ENCODE assay signal across 8 cellular contexts in genomic region chr17:51119415-51120356, GRCh38. TPM values are rescaled to one million over a fixed set of nuclear protein-coding genes. Genes with fewer than 3 reads are reported as not detected.
DNase-seq lines count a peak whose midpoint lies in the region; ATAC-seq lines count a peak whose summit lies in the region.

No MANE protein-coding gene starts in this region.

- H3K4me2 ChIP-seq in BLaER1 treated with 17β-estradiol and CSF1 and Interleukin-3, amounts not matched to agents 10 nM and 100 nM, result peak overlapping the region; percentile 88 to 98 (median 94)
- H3K4me2 ChIP-seq in neuronal stem cell (ENCODE audit: insufficient read depth, low read length, poor library complexity, severe bottlenecking), result peak overlapping the region; percentile 75

- no peak overlapping the region for H2BK12ac ChIP-seq in neuronal stem cell (ENCODE audit: low read length)

- H2AFZ ChIP-seq in neuronal stem cell (ENCODE audit: low read length), result peak overlapping the region; percentile 93

- H2BK15ac ChIP-seq in neuronal stem cell (ENCODE audit: low read length), result peak overlapping the region; percentile 71

- no peak overlapping the region for H3K4ac ChIP-seq in neuronal stem cell (ENCODE audit: low read length)

- H3K27me3 ChIP-seq in BLaER1 treated with 17β-estradiol and CSF1 and Interleukin-3, amounts not matched to agents 10 nM and 100 nM, result no peaks in the 10 kb centered on the region
- no peaks in the 10 kb centered on the region for H3K27me3 ChIP-seq in neuronal stem cell (ENCODE audit: control insufficient read depth in 3 of 3, insufficient read depth in 3 of 3, low read depth in 1 of 3, low read length in 3 of 3)

- peak overlapping the region; percentile 85 for H3K18ac ChIP-seq in neuronal stem cell (ENCODE audit: low read length)

- peaks cover 0 to 10% of the 10 kb centered on the region in 2 donors for H3K36me3 Mint-ChIP-seq in activated naive CD4-positive, alpha-beta T cell treated with anti-CD3 and anti-CD28 coated beads, Interleukin-2, amount 50 U/mL, for 72 hours

- H4K20me1 ChIP-seq in BLaER1 treated with 17β-estradiol and CSF1 and Interleukin-3, amounts not matched to agents 10 nM and 100 nM, result peaks cover 27 to 58% (median 50%) of the 10 kb centered on the region in 11 experiments

- H2BK5ac ChIP-seq in neuronal stem cell (ENCODE audit: low read length), result no peak overlapping the region

- H3K9me3 ChIP-seq in BLaER1 treated with 17β-estradiol and CSF1 and Interleukin-3, amounts not matched to agents 10 nM and 100 nM (replicated peaks in 1 of 11), result no peaks in the 10 kb centered on the region
- no peaks in the 10 kb centered on the region for H3K9me3 ChIP-seq in neuronal stem cell (replicated peaks in 1 of 2; ENCODE audit: control insufficient read depth in 2 of 2, insufficient read depth in 1 of 2, low read depth in 1 of 2, low read length in 2 of 2)

- H3K27ac Mint-ChIP-seq in activated naive CD4-positive, alpha-beta T cell treated with anti-CD3 and anti-CD28 coated beads, Interleukin-2, amount 50 U/mL, for 72 hours, result peak overlapping the region; percentile 98 to 99

- no peak overlapping the region for H4K91ac ChIP-seq in neuronal stem cell (ENCODE audit: low read depth, low read length, poor library complexity)

- peaks cover 6% of the 10 kb centered on the region for H3K79me1 ChIP-seq in neuronal stem cell (ENCODE audit: low read depth, low read length)

- H3K36me3 ChIP-seq in BLaER1 treated with 17β-estradiol and CSF1 and Interleukin-3, amounts not matched to agents 10 nM and 100 nM, result peaks cover 0 to 11% (median 4%) of the 10 kb centered on the region in 11 experiments; a peak in 4 of 22 replicates
- H3K36me3 ChIP-seq in neuronal stem cell (replicated peaks in 1 of 2; ENCODE audit: control insufficient read depth in 2 of 2, insufficient read depth in 2 of 2, low read length in 2 of 2), result no peaks in the 10 kb centered on the region

- H4K8ac ChIP-seq in neuronal stem cell (ENCODE audit: low read depth, low read length), result no peak overlapping the region

- H3K23ac ChIP-seq in neuronal stem cell (ENCODE audit: low read depth, low read length, poor library complexity), result peak overlapping the region; percentile 97

- no peak overlapping the region for H2BK120ac ChIP-seq in neuronal stem cell (ENCODE audit: low read depth, low read length)

- no peak overlapping the region for H2AK5ac ChIP-seq in neuronal stem cell (ENCODE audit: low read depth, low read length)

- peak; percentile 23 for ATAC-seq in GM19023 (IDR thresholded peaks at IDR 0.05; ENCODE audit: unreplicated experiment)
- peak; percentile 24 for ATAC-seq in HG03159 (IDR thresholded peaks at IDR 0.05; ENCODE audit: unreplicated experiment)
- peak; percentile 18 to 20 for ATAC-seq in activated naive CD4-positive, alpha-beta T cell treated with anti-CD3 and anti-CD28 coated beads, Interleukin-2, amount 50 U/mL, for 72 hours

- H3K9ac ChIP-seq in BLaER1 treated with 17β-estradiol and CSF1 and Interleukin-3, amounts not matched to agents 10 nM and 100 nM, result peak overlapping the region; percentile 84 to 94 (median 92)
- H3K9ac ChIP-seq in neuronal stem cell (ENCODE audit: low read depth, low read length, poor library complexity), result peak overlapping the region; percentile 99

- WGBS in neuronal stem cell (ENCODE audit: extremely low coverage in 2 of 2, insufficient read length in 2 of 2, insufficient replicate concordance in 1 of 2), 2 donors, result no CpG with 5 or more reads among the region's 49 CpGs

- H3K4me3 ChIP-seq in BLaER1 treated with 17β-estradiol and CSF1 and Interleukin-3, amounts not matched to agents 10 nM and 100 nM, result peak overlapping the region; percentile 85 to 98 (median 95)
- peak overlapping the region; percentile 89 to 100 for H3K4me3 ChIP-seq in neuronal stem cell (ENCODE audit: low read length in 2 of 2)

- peaks cover 34 to 63% (median 60%) of the 10 kb centered on the region in 10 experiments for H3K4me1 ChIP-seq in BLaER1 treated with 17β-estradiol and CSF1 and Interleukin-3, amounts not matched to agents 10 nM and 100 nM
- peaks cover 8 to 16% of the 10 kb centered on the region in 2 donors for H3K4me1 ChIP-seq in neuronal stem cell (ENCODE audit: control insufficient read depth in 2 of 2, insufficient read depth in 1 of 2, low read depth in 1 of 2, low read length in 2 of 2)

- no peaks in the 10 kb centered on the region for H3K9me3 Mint-ChIP-seq in activated naive CD4-positive, alpha-beta T cell treated with anti-CD3 and anti-CD28 coated beads, Interleukin-2, amount 50 U/mL, for 72 hours

- DNase-seq in RKO (ENCODE audit: low spot score), result peak; percentile 68
- peak; percentile 43 to 73 for DNase-seq in activated naive CD4-positive, alpha-beta T cell treated with anti-CD3 and anti-CD28 coated beads, Interleukin-2, amount 50 U/mL, for 72 hours (ENCODE audit: low spot score in 2 of 2)
- DNase-seq in globus pallidus (ENCODE audit: low spot score), result peak; percentile 36
- DNase-seq in neuronal stem cell (ENCODE audit: low spot score), result peak; percentile 37
- peak; percentile 56 for DNase-seq in ureter (ENCODE audit: low spot score)

- H3K14ac ChIP-seq in neuronal stem cell (ENCODE audit: low read length), result peak overlapping the region; percentile 82

- peak overlapping the region; percentile 79 to 98 (median 90) for H3K27ac ChIP-seq in BLaER1 treated with 17β-estradiol and CSF1 and Interleukin-3, amounts not matched to agents 10 nM and 100 nM
- H3K27ac ChIP-seq in neuronal stem cell (replicated peaks; ENCODE audit: low read length), result peak overlapping the region; percentile 64

RNA-seq across cellular contexts. Expression of gene SPAG9, which starts 1.0 kb away (rescaled TPM):
- 100 to 1,000 TPM in 1 of 2 donors, 10 to 100 TPM in 1; 54.7 to 115 TPM for total RNA-seq in activated naive CD4-positive, alpha-beta T cell treated with anti-CD3 and anti-CD28 coated beads, Interleukin-2, amount 50 U/mL, for 72 hours
- 45.2 TPM for polyA plus RNA-seq in neuronal stem cell (2013, experiment 1 of 2)
- polyA plus RNA-seq in neuronal stem cell (2013, experiment 2 of 2), result 46.1 TPM
- 136 TPM for total RNA-seq in ureter

RNA-seq across cellular contexts. Expression of gene NME1, which starts 33.7 kb away (rescaled TPM):
- total RNA-seq in activated naive CD4-positive, alpha-beta T cell treated with anti-CD3 and anti-CD28 coated beads, Interleukin-2, amount 50 U/mL, for 72 hours, result 100 to 1,000 TPM; 100 to 282 TPM
- 128 TPM for polyA plus RNA-seq in neuronal stem cell (2013, experiment 1 of 2)
- polyA plus RNA-seq in neuronal stem cell (2013, experiment 2 of 2), result 125 TPM
- total RNA-seq in ureter, result 99.4 TPM

RNA-seq across cellular contexts. Expression of gene NME2, which starts 46.5 kb away (rescaled TPM):
- 100 to 1,000 TPM; 711 to 815 TPM for total RNA-seq in activated naive CD4-positive, alpha-beta T cell treated with anti-CD3 and anti-CD28 coated beads, Interleukin-2, amount 50 U/mL, for 72 hours
- polyA plus RNA-seq in neuronal stem cell (2013, experiment 1 of 2), result 865 TPM
- 884 TPM for polyA plus RNA-seq in neuronal stem cell (2013, experiment 2 of 2)
- 608 TPM for total RNA-seq in ureter

Comparison
In these comparisons a context has a peak if more than half of its experiments do, and no peak if none do; other contexts are left out.
1. Peak in every context shown above with its lines: DNase-seq, ATAC-seq, H3K4me3 ChIP-seq and H3K27ac ChIP-seq.